Comparison of ENCODE assay signal across 44 cellular contexts in genomic region chr7:99234185-99234584, GRCh38. TPM values are rescaled to one million over a fixed set of nuclear protein-coding genes. Genes with fewer than 3 reads are reported as not detected.
"Had no signal": no experiment of that assay in that cellular context is flagged by ENCODE, and none has a peak within 500 bp of the region (broad histone marks: within the 10 kb centered on the region; RNA-seq: fewer than 3 reads in every experiment).

No MANE protein-coding gene starts in this region.

- H3K27me3 ChIP-seq: adrenal gland, ascending aorta, body of pancreas, brain microvascular endothelial cell, breast epithelium, cardiac muscle cell had no signal

- H3K27me3 Mint-ChIP-seq: activated naive CD4-positive, alpha-beta T cell treated with anti-CD3 and anti-CD28 coated beads, Interleukin-2, amount 50 U/mL, for 24 hours; activated naive CD8-positive, alpha-beta T cell; activated naive CD8-positive, alpha-beta T cell treated with anti-CD3 and anti-CD28 coated beads for 36 hours; activated naive CD8-positive, alpha-beta T cell treated with anti-CD3 and anti-CD28 coated beads, Interleukin-2, amount 50 U/mL, for 24 hours; activated T-cell treated with anti-CD3 and anti-CD28 coated beads, Interleukin-2, amount 50 U/mL, for 24 hours; brain had no signal

- H3K36me3 ChIP-seq: adrenal gland, ascending aorta, brain microvascular endothelial cell, breast epithelium, cardiac muscle cell had no signal

- H3K4me3 ChIP-seq: adrenal gland, ascending aorta, body of pancreas, breast epithelium, cardiac muscle cell had no signal

- H3K27ac ChIP-seq: adrenal gland, ascending aorta, body of pancreas, brain microvascular endothelial cell, breast epithelium, cardiac muscle cell had no signal

- H3K4me1 Mint-ChIP-seq: activated naive CD4-positive, alpha-beta T cell treated with anti-CD3 and anti-CD28 coated beads, Interleukin-2, amount 10 ng/mL, durations not matched to agents 7 days and 5 days; activated naive CD4-positive, alpha-beta T cell treated with anti-CD3 and anti-CD28 coated beads, Interleukin-2, amount 50 U/mL, for 24 hours; activated naive CD8-positive, alpha-beta T cell treated with anti-CD3 and anti-CD28 coated beads for 36 hours; activated naive CD8-positive, alpha-beta T cell treated with anti-CD3 and anti-CD28 coated beads, Interleukin-2, amount 10 ng/mL, durations not matched to agents 7 days and 5 days; activated naive CD8-positive, alpha-beta T cell treated with anti-CD3 and anti-CD28 coated beads, Interleukin-2, amount 50 U/mL, for 24 hours; activated T-helper 17 cell treated with anti-CD3 and anti-CD28 coated beads, Interleukin-2, amount 50 U/mL, for 72 hours; brain; central memory CD8-positive, alpha-beta T cell had no signal

- H3K9me3 Mint-ChIP-seq: activated naive CD4-positive, alpha-beta T cell treated with anti-CD3 and anti-CD28 coated beads for 36 hours; activated naive CD4-positive, alpha-beta T cell treated with anti-CD3 and anti-CD28 coated beads, Interleukin-2, amount 10 ng/mL, durations not matched to agents 7 days and 5 days; activated naive CD4-positive, alpha-beta T cell treated with anti-CD3 and anti-CD28 coated beads, Interleukin-2, amount 50 U/mL, for 24 hours; activated naive CD8-positive, alpha-beta T cell treated with anti-CD3 and anti-CD28 coated beads, Interleukin-2, amount 10 ng/mL, durations not matched to agents 7 days and 5 days; activated naive CD8-positive, alpha-beta T cell treated with anti-CD3 and anti-CD28 coated beads, Interleukin-2, amount 50 U/mL, for 24 hours; activated T-cell treated with anti-CD3 and anti-CD28 coated beads, Interleukin-2, amount 50 U/mL, for 24 hours; activated T-cell treated with anti-CD3 and anti-CD28 coated beads, Interleukin-2, amount 50 U/mL, for 4 hours; activated T-cell treated with anti-CD3 and anti-CD28 coated beads, Interleukin-2, amount 50 U/mL, for 72 hours; activated T-helper 1 cell treated with anti-CD3 and anti-CD28 coated beads, Interleukin-12 subunit alpha, Interleukin-12 subunit beta, Interleukin-2, Interleukin-4 antibody, amounts not matched to agents 30 ng/mL and 10 ng/mL and 1 ng/mL, durations not matched to agents 14 hours and 24 hours and 36 hours; activated T-helper 17 cell treated with anti-CD3 and anti-CD28 coated beads, Interleukin-2, amount 50 U/mL, for 72 hours; activated T-helper 2 cell treated with anti-CD3 and anti-CD28 coated beads, Interferon-gamma antibody, Interleukin-2, Interleukin-4, amounts not matched to agents 10 μg/mL and 5 μg/mL and 100 μg/mL, durations not matched to agents 14 hours and 24 hours and 36 hours; central memory CD8-positive, alpha-beta T cell had no signal

- FAIRE-seq: astrocyte, bronchial epithelial cell had no signal

- H3K27ac Mint-ChIP-seq: activated naive CD4-positive, alpha-beta T cell treated with anti-CD3 and anti-CD28 coated beads for 36 hours; activated naive CD4-positive, alpha-beta T cell treated with anti-CD3 and anti-CD28 coated beads, Interleukin-2, amount 10 ng/mL, durations not matched to agents 7 days and 5 days; activated naive CD4-positive, alpha-beta T cell treated with anti-CD3 and anti-CD28 coated beads, Interleukin-2, amount 50 U/mL, for 24 hours; activated naive CD4-positive, alpha-beta T cell treated with anti-CD3 and anti-CD28 coated beads, Interleukin-2, amount 50 U/mL, for 72 hours; activated naive CD8-positive, alpha-beta T cell; activated naive CD8-positive, alpha-beta T cell treated with anti-CD3 and anti-CD28 coated beads for 36 hours; activated naive CD8-positive, alpha-beta T cell treated with anti-CD3 and anti-CD28 coated beads, Interleukin-2, amount 10 ng/mL, durations not matched to agents 7 days and 5 days; activated naive CD8-positive, alpha-beta T cell treated with anti-CD3 and anti-CD28 coated beads, Interleukin-2, amount 50 U/mL, for 24 hours; activated T-cell treated with anti-CD3 and anti-CD28 coated beads, Interleukin-2, amount 50 U/mL, for 24 hours; activated T-cell treated with anti-CD3 and anti-CD28 coated beads, Interleukin-2, amount 50 U/mL, for 72 hours; activated T-helper 1 cell treated with anti-CD3 and anti-CD28 coated beads, Interleukin-12 subunit alpha, Interleukin-12 subunit beta, Interleukin-2, Interleukin-4 antibody, amounts not matched to agents 30 ng/mL and 10 ng/mL and 1 ng/mL, durations not matched to agents 14 hours and 24 hours and 36 hours; activated T-helper 17 cell treated with anti-CD3 and anti-CD28 coated beads, Interleukin-2, amount 50 U/mL, for 72 hours; activated T-helper 2 cell treated with anti-CD3 and anti-CD28 coated beads, Interferon-gamma antibody, Interleukin-2, Interleukin-4, amounts not matched to agents 10 μg/mL and 5 μg/mL and 100 μg/mL, durations not matched to agents 14 hours and 24 hours and 36 hours; brain had no signal

- H3K9me3 ChIP-seq: adrenal gland, ascending aorta, body of pancreas had no signal

- H3K4me1 ChIP-seq: adrenal gland, ascending aorta, body of pancreas, breast epithelium had no signal

- H3K4me3 Mint-ChIP-seq: activated naive CD4-positive, alpha-beta T cell treated with anti-CD3 and anti-CD28 coated beads for 36 hours; activated naive CD4-positive, alpha-beta T cell treated with anti-CD3 and anti-CD28 coated beads, Interleukin-2, amount 10 ng/mL, durations not matched to agents 7 days and 5 days; activated naive CD4-positive, alpha-beta T cell treated with anti-CD3 and anti-CD28 coated beads, Interleukin-2, amount 50 U/mL, for 24 hours; activated naive CD8-positive, alpha-beta T cell; activated naive CD8-positive, alpha-beta T cell treated with anti-CD3 and anti-CD28 coated beads for 36 hours; activated naive CD8-positive, alpha-beta T cell treated with anti-CD3 and anti-CD28 coated beads, Interleukin-2, amount 10 ng/mL, durations not matched to agents 7 days and 5 days; activated naive CD8-positive, alpha-beta T cell treated with anti-CD3 and anti-CD28 coated beads, Interleukin-2, amount 50 U/mL, for 24 hours; activated T-cell treated with anti-CD3 and anti-CD28 coated beads, Interleukin-2, amount 50 U/mL, for 24 hours; activated T-cell treated with anti-CD3 and anti-CD28 coated beads, Interleukin-2, amount 50 U/mL, for 4 hours; activated T-cell treated with anti-CD3 and anti-CD28 coated beads, Interleukin-2, amount 50 U/mL, for 72 hours; activated T-helper 1 cell treated with anti-CD3 and anti-CD28 coated beads, Interleukin-12 subunit alpha, Interleukin-12 subunit beta, Interleukin-2, Interleukin-4 antibody, amounts not matched to agents 30 ng/mL and 10 ng/mL and 1 ng/mL, durations not matched to agents 14 hours and 24 hours and 36 hours; activated T-helper 17 cell treated with anti-CD3 and anti-CD28 coated beads, Interleukin-2, amount 50 U/mL, for 72 hours; brain; central memory CD8-positive, alpha-beta T cell had no signal

- H3K36me3 Mint-ChIP-seq: activated naive CD4-positive, alpha-beta T cell treated with anti-CD3 and anti-CD28 coated beads, Interleukin-2, amount 10 ng/mL, durations not matched to agents 7 days and 5 days; activated naive CD4-positive, alpha-beta T cell treated with anti-CD3 and anti-CD28 coated beads, Interleukin-2, amount 50 U/mL, for 24 hours; activated naive CD4-positive, alpha-beta T cell treated with anti-CD3 and anti-CD28 coated beads, Interleukin-2, amount 50 U/mL, for 72 hours; activated naive CD8-positive, alpha-beta T cell treated with anti-CD3 and anti-CD28 coated beads for 36 hours; activated naive CD8-positive, alpha-beta T cell treated with anti-CD3 and anti-CD28 coated beads, Interleukin-2, amount 10 ng/mL, durations not matched to agents 7 days and 5 days; brain had no signal

- ATAC-seq: activated naive CD4-positive, alpha-beta T cell treated with anti-CD3 and anti-CD28 coated beads, Interleukin-2, amount 50 U/mL, for 72 hours; activated naive CD8-positive, alpha-beta T cell treated with anti-CD3 and anti-CD28 coated beads, Interleukin-2, amount 50 U/mL, for 24 hours; activated T-cell treated with anti-CD3 and anti-CD28 coated beads, Interleukin-2, amount 50 U/mL, for 4 hours; activated T-cell treated with anti-CD3 and anti-CD28 coated beads, Interleukin-2, amount 50 U/mL, for 72 hours; activated T-helper 17 cell treated with anti-CD3 and anti-CD28 coated beads, Interleukin-2, amount 50 U/mL, for 72 hours; body of pancreas had no signal

- DNase-seq: activated effector memory CD4-positive, alpha-beta T cell treated with anti-CD3 and anti-CD28 coated beads, Interleukin-2, amount 50 U/mL, for 16 hours; activated effector memory CD4-positive, alpha-beta T cell treated with Interleukin-2 at 50 U/mL for 16 hours; activated gamma-delta T cell; activated gamma-delta T cell treated with Interleukin-2 at 50 U/mL for 16 hours; activated naive CD4-positive, alpha-beta T cell; activated naive CD4-positive, alpha-beta T cell treated with anti-CD3 and anti-CD28 coated beads for 36 hours; activated naive CD4-positive, alpha-beta T cell treated with anti-CD3 and anti-CD28 coated beads, Interleukin-2, amount 10 ng/mL, durations not matched to agents 7 days and 5 days; activated naive CD4-positive, alpha-beta T cell treated with anti-CD3 and anti-CD28 coated beads, Interleukin-2, amount 50 U/mL, for 16 hours; activated naive CD4-positive, alpha-beta T cell treated with Interleukin-2 at 50 U/mL for 16 hours; activated naive CD8-positive, alpha-beta T cell treated with anti-CD3 and anti-CD28 coated beads for 36 hours; activated naive CD8-positive, alpha-beta T cell treated with anti-CD3 and anti-CD28 coated beads, Interleukin-2, amount 10 ng/mL, durations not matched to agents 7 days and 5 days; activated naive CD8-positive, alpha-beta T cell treated with anti-CD3 and anti-CD28 coated beads, Interleukin-2, amount 50 U/mL, for 24 hours; activated T-cell treated with anti-CD3 and anti-CD28 coated beads, Interleukin-2, amount 50 U/mL, for 1 hour; activated T-cell treated with anti-CD3 and anti-CD28 coated beads, Interleukin-2, amount 50 U/mL, for 24 hours; activated T-cell treated with anti-CD3 and anti-CD28 coated beads, Interleukin-2, amount 50 U/mL, for 4 hours; activated T-cell treated with anti-CD3 and anti-CD28 coated beads, Interleukin-2, amount 50 U/mL, for 48 hours; activated T-cell treated with anti-CD3 and anti-CD28 coated beads, Interleukin-2, amount 50 U/mL, for 72 hours; adrenal gland; amniotic stem cell; amygdala; anterior cingulate cortex; aorta; body of pancreas; brain microvascular endothelial cell; caudate nucleus; central memory CD4-positive, alpha-beta T cell; cerebellar nuclear complex had no signal

RNA-seq across cellular contexts. Expression of gene KPNA7, which starts 26.3 kb away (rescaled TPM):
- total RNA-seq: activated naive CD8-positive, alpha-beta T cell treated with anti-CD3 and anti-CD28 coated beads for 36 hours; activated naive CD8-positive, alpha-beta T cell treated with anti-CD3 and anti-CD28 coated beads, Interleukin-2, amount 10 ng/mL, durations not matched to agents 7 days and 5 days; activated T-cell treated with anti-CD3 and anti-CD28 coated beads, Interleukin-2, amount 50 U/mL, for 4 hours; activated T-helper 1 cell treated with anti-CD3 and anti-CD28 coated beads, Interleukin-12 subunit alpha, Interleukin-12 subunit beta, Interleukin-2, Interleukin-4 antibody, amounts not matched to agents 30 ng/mL and 10 ng/mL and 1 ng/mL, durations not matched to agents 14 hours and 24 hours and 36 hours; activated T-helper 17 cell treated with anti-CD3 and anti-CD28 coated beads, Interleukin-2, amount 50 U/mL, for 72 hours; activated T-helper 2 cell treated with anti-CD3 and anti-CD28 coated beads, Interferon-gamma antibody, Interleukin-2, Interleukin-4, amounts not matched to agents 10 μg/mL and 5 μg/mL and 100 μg/mL, durations not matched to agents 14 hours and 24 hours and 36 hours; adrenal gland; aorta; ascending aorta; astrocyte; cardiac muscle cell; cardiac septum; cerebellum; chondrocyte had no signal
- polyA plus RNA-seq: aorta, cardiac muscle cell had no signal

RNA-seq across cellular contexts. Expression of gene MYH16, which starts 38.5 kb away (rescaled TPM):
- total RNA-seq: activated naive CD4-positive, alpha-beta T cell treated with anti-CD3 and anti-CD28 coated beads for 36 hours; activated naive CD8-positive, alpha-beta T cell treated with anti-CD3 and anti-CD28 coated beads for 36 hours; activated naive CD8-positive, alpha-beta T cell treated with anti-CD3 and anti-CD28 coated beads, Interleukin-2, amount 10 ng/mL, durations not matched to agents 7 days and 5 days; activated T-cell treated with anti-CD3 and anti-CD28 coated beads, Interleukin-2, amount 50 U/mL, for 4 hours; activated T-cell treated with anti-CD3 and anti-CD28 coated beads, Interleukin-2, amount 50 U/mL, for 72 hours; activated T-helper 1 cell treated with anti-CD3 and anti-CD28 coated beads, Interleukin-12 subunit alpha, Interleukin-12 subunit beta, Interleukin-2, Interleukin-4 antibody, amounts not matched to agents 30 ng/mL and 10 ng/mL and 1 ng/mL, durations not matched to agents 14 hours and 24 hours and 36 hours; activated T-helper 17 cell treated with anti-CD3 and anti-CD28 coated beads, Interleukin-2, amount 50 U/mL, for 72 hours; activated T-helper 2 cell treated with anti-CD3 and anti-CD28 coated beads, Interferon-gamma antibody, Interleukin-2, Interleukin-4, amounts not matched to agents 10 μg/mL and 5 μg/mL and 100 μg/mL, durations not matched to agents 14 hours and 24 hours and 36 hours; adrenal gland; ascending aorta; breast epithelium; cardiac muscle cell; cardiac septum; cerebellum; chondrocyte had no signal
- polyA plus RNA-seq: adipose tissue, aorta had no signal
